1 cellular context compared by ENCODE assay signal in the genomic region with DNA sequence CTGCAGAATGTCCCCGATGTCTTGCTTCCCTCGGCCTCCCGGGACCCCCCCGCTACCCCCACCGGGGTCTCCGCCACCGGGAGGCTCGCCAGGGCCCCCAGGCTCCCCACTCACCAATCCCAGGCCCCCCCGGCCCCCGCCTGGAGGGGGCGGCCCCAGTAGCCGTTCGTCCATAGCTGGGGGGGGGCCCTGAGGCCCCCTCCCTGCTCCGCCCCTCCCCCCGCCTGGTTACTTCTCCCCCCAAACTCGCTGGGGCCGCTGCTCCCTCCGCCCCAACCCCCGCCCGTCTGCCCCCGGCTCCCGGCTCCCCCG.
TF ChIP-seq lines count a peak whose summit lies in the region.

No MANE protein-coding gene starts in this region.

TF ChIP-seq in A549, 52 proteins besides CTCF, POLR2A, EP300 and RAD21 (continued from another document):
- TF ChIP-seq ELK1 (IDR thresholded peaks at IDR 0.05; ENCODE audit: low read depth, low read length) (no peak), RARB (CRISPR knock-in tag; IDR thresholded peaks at IDR 0.05) (no peak), RFX5 (IDR thresholded peaks at IDR 0.05) (no peak), HOXB13 (CRISPR knock-in tag; IDR thresholded peaks at IDR 0.05; ENCODE audit: low read depth) (no peak), FOSL2 (IDR thresholded peaks at IDR 0.05) (no peak), FOSL2 (CRISPR knock-in tag; IDR thresholded peaks at IDR 0.05) (no peak), SREBF2 (IDR thresholded peaks at IDR 0.05) (no peak)
